In genomic region chr1:59104191-59104760, GRCh38 we compare ENCODE assay signal across 11 cellular contexts.
"Had no signal": no experiment of that assay in that cellular context is flagged by ENCODE, and none has a peak within 500 bp of the region (broad histone marks: within the 10 kb centered on the region; RNA-seq: fewer than 3 reads in every experiment).

No MANE protein-coding gene starts in this region.

- H3K9me3 ChIP-seq: gastrocnemius medialis, thyroid gland had no signal

- H3K4me3 ChIP-seq: gastrocnemius medialis, lung, thyroid gland had no signal

- H3K27me3 ChIP-seq: gastrocnemius medialis, thyroid gland had no signal

- H3K27ac ChIP-seq: thyroid gland had no signal

- DNase-seq: activated CD4-positive, alpha-beta memory T cell treated with anti-CD3 and anti-CD28 coated beads for 36 hours; activated CD4-positive, alpha-beta T cell treated with anti-CD3 and anti-CD28 coated beads for 4 hours; activated T-cell treated with anti-CD3 and anti-CD28 coated beads for 4 hours; effector CD4-positive, alpha-beta T cell; gastrocnemius medialis; head of caudate nucleus; kidney; posterior cingulate gyrus; stimulated activated naive CD4-positive, alpha-beta T cell; thyroid gland had no signal

- H3K36me3 ChIP-seq: gastrocnemius medialis, thyroid gland had no signal
